In genomic region chr14:58680698-58681097, GRCh38 we compare ENCODE assay signal across 3 cellular contexts.
"Had no signal": no experiment of that assay in that cellular context is flagged by ENCODE, and none has a peak within 500 bp of the region (broad histone marks: within the 10 kb centered on the region; RNA-seq: fewer than 3 reads in every experiment).

No MANE protein-coding gene starts in this region.

- DNase-seq: GDM1, GF-D8 had no signal

- ATAC-seq: GM12878 had no signal
